In genomic region chr7:6193734-6194133, GRCh38 we compare ENCODE assay signal across 30 cellular contexts.
"Had no signal": no experiment of that assay in that cellular context is flagged by ENCODE, and none has a peak within 500 bp of the region (broad histone marks: within the 10 kb centered on the region; RNA-seq: fewer than 3 reads in every experiment).

No MANE protein-coding gene starts in this region.

- H3K4me3 ChIP-seq: colonic mucosa, esophagus squamous epithelium, heart right ventricle, lower lobe of right lung, neural progenitor cell, right lobe of liver, smooth muscle cell, stomach, thyroid gland had no signal

- H3K36me3 Mint-ChIP-seq: natural killer cell had no signal

- H2AFZ ChIP-seq: neural progenitor cell, parathyroid adenoma had no signal

- H3K9me3 ChIP-seq: colonic mucosa, esophagus squamous epithelium, heart right ventricle, lower lobe of right lung, right lobe of liver, stomach, thyroid gland had no signal

- H3K4me1 ChIP-seq: colonic mucosa, lower lobe of right lung, parathyroid adenoma, right lobe of liver had no signal

- H3K9me3 Mint-ChIP-seq: immature natural killer cell, natural killer cell, neural progenitor cell had no signal

- H3K27me3 Mint-ChIP-seq: progenitor cell of endocrine pancreas had no signal

- H3K4me2 ChIP-seq: neural progenitor cell, smooth muscle cell had no signal

- H3K27ac ChIP-seq: colonic mucosa, esophagus squamous epithelium, heart right ventricle, lower lobe of right lung, neural progenitor cell, parathyroid adenoma, right lobe of liver, stomach had no signal

- H3K27me3 ChIP-seq: colonic mucosa, esophagus squamous epithelium, heart right ventricle, neural progenitor cell, right lobe of liver, stomach, thyroid gland had no signal

- DNase-seq: colonic mucosa; dermis blood vessel endothelial cell; effector memory CD4-positive, alpha-beta T cell; erythroblast; esophagus squamous epithelium; foreskin melanocyte; glutamatergic neuron; heart right ventricle; hippocampal formation; immature natural killer cell; islet precursor cell; kidney glomerular epithelial cell; left colon; left ventricle myocardium superior; lower lobe of right lung; natural killer cell; right lobe of liver; stimulated activated CD4-positive, alpha-beta T cell treated with anti-CD3 and anti-CD28 coated beads, Interleukin-12 subunit alpha, Interleukin-12 subunit beta, amount 100 ng/mL, for 4 hours; stimulated activated CD4-positive, alpha-beta T cell treated with anti-CD3 and anti-CD28 coated beads, Interleukin-1b, Interleukin-23, amount 100 ng/mL, for 48 hours; stimulated activated CD4-positive, alpha-beta T cell treated with anti-CD3 and anti-CD28 coated beads, Interleukin-4, amount 100 ng/mL, for 1 hour; stimulated activated CD8-positive, alpha-beta memory T cell treated with anti-CD3 and anti-CD28 coated beads, Interleukin-4, amount 100 ng/mL, for 48 hours; stimulated activated naive CD4-positive, alpha-beta T cell treated with Interleukin-2 at 50 U/mL for 16 hours; stomach; thyroid gland; trophoblast cell had no signal

- H3K36me3 ChIP-seq: colonic mucosa, neural progenitor cell, right lobe of liver, thyroid gland had no signal

- H3K4me3 Mint-ChIP-seq: immature natural killer cell, natural killer cell, neural progenitor cell had no signal

- H3K9ac ChIP-seq: neural progenitor cell, parathyroid adenoma had no signal

- H3K27ac Mint-ChIP-seq: natural killer cell, neural progenitor cell, progenitor cell of endocrine pancreas had no signal

- FAIRE-seq: endometrium had no signal
